Comparison of ENCODE assay signal across 21 cellular contexts in the genomic region with DNA sequence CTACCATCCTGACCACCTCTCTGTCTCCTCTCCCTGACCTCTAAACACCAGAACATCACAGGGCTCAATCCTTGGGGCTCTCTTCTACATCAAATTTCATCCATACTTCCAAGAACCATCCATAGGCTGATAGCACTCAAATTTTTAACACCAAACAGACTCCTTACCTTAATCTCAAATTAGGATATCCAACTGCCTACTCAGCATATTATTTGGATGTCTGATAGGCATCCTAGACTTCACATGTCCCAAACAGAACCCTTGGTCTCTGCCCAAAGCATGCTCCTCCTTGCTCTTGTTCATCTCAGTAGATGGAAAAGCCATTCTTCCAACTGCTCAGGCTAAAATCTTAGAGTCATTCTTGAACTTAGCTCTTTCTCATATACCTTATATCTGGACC.
"Had no signal": no experiment of that assay in that cellular context is flagged by ENCODE, and none has a peak within 500 bp of the region (broad histone marks: within the 10 kb centered on the region; RNA-seq: fewer than 3 reads in every experiment).

No MANE protein-coding gene starts in this region.

- H3K9me3 ChIP-seq: colonic mucosa, esophagus muscularis mucosa, gastrocnemius medialis, heart right ventricle, left lung, lower lobe of right lung had no signal

- H3K4me3 ChIP-seq: colonic mucosa, esophagus muscularis mucosa, gastrocnemius medialis, heart right ventricle, left lung, lower lobe of right lung had no signal

- DNase-seq: colonic mucosa; cortex of kidney; effector CD4-positive, alpha-beta T cell; effector memory CD4-positive, alpha-beta T cell; foreskin fibroblast; foreskin melanocyte; gastrocnemius medialis; glutamatergic neuron; heart right ventricle; hippocampal formation; left cardiac atrium; left lung; left ventricle myocardium superior; lower lobe of right lung; mesendoderm; midbrain; naive thymus-derived CD4-positive, alpha-beta T cell had no signal

- FAIRE-seq: endothelial cell of umbilical vein, islet of Langerhans, keratinocyte had no signal

- H3K36me3 ChIP-seq: colonic mucosa, esophagus muscularis mucosa, gastrocnemius medialis, heart right ventricle, left lung, lower lobe of right lung had no signal

- H3K4me1 ChIP-seq: colonic mucosa, esophagus muscularis mucosa, gastrocnemius medialis, heart right ventricle, left lung, lower lobe of right lung had no signal

- ATAC-seq: gastrocnemius medialis; heart right ventricle; left cardiac atrium; left lung; left ventricle myocardium superior; lower lobe of right lung; naive thymus-derived CD4-positive, alpha-beta T cell had no signal

- H3K27ac ChIP-seq: colonic mucosa, esophagus muscularis mucosa, gastrocnemius medialis, heart right ventricle, left lung, lower lobe of right lung had no signal

- H3K27me3 ChIP-seq: colonic mucosa, esophagus muscularis mucosa, gastrocnemius medialis had no signal
